ENCODE assay signal across 16 cellular contexts in the genomic region with DNA sequence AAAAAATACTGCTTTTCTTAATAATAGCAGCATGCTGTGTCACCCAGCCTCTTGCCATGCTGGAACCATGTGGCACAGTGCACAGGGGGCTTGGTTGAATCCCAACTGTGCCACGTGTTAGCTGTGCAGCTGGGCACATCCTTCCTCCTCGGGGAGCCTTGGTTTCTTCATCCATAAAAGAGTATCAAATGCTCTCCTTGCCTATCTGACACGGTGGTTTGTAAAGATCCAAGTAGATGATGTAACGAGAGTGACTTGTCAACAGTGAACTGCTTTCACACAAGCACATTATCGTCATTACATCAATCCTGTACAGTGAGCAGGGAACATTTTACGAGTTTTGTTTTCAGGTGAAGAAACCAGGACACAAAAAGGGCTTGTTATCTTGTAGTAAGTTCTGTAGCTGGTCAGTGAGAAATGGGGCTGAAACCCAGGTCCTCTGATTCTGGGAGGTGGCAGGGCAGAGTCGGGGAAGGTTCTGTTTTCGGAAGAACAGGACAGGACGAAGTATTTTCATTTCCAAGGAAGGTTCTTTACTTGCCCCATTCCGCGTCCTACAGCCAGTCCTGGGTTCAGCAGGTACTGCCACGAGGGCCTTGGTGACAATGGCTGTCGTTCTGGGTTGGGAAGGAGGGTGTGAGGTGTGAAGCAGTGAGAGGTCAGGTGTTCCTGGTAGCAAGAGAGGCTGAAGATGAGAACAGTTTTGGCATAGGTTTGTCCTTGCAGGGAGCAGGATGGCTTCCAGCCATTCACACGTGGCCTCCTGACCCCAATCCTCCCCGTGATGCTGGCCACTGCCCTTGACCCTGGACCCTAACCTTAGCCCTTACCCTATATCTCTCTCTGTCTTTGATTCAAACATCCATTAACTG. TPM values are rescaled to one million over a fixed set of nuclear protein-coding genes. Genes with fewer than 3 reads are reported as not detected.
DNase-seq lines count a peak whose midpoint lies in the region; ATAC-seq and TF ChIP-seq lines count a peak whose summit lies in the region.
"Had no signal": no experiment of that assay in that cellular context is flagged by ENCODE, and none has a peak within 500 bp of the region (broad histone marks: within the 10 kb centered on the region; RNA-seq: fewer than 3 reads in every experiment).

No MANE protein-coding gene starts in this region.

- H3K9me3 ChIP-seq in psoas muscle = no peaks in the 10 kb centered on the region

- DNase-seq in GM23338 (ENCODE audit: low spot score) = no peak
- DNase-seq in WTC11 (ENCODE audit: low spot score) = no peak
- peak; percentile 47 for DNase-seq in fibroblast of villous mesenchyme (ENCODE audit: low read depth)
- no peak for DNase-seq in psoas muscle
- DNase-seq in A172 (ENCODE audit: low spot score) = no peak
- DNase-seq in GM19240 (ENCODE audit: insufficient read length, low spot score) = no peak
- no peak for DNase-seq in NCI-H510A treated with DMSO at 0.1 percent for 48 hours (lab: John Stamatoyannopoulos, UW)
- DNase-seq: C1 segment of cervical spinal cord, DND-41, NCI-H187 treated with DMSO at 0.1 percent for 48 hours, NCI-H345, NCI-H774, PC-3 had no signal

- H3K4me3 Mint-ChIP-seq in GM23338 = no peak overlapping the region
- no peak overlapping the region for H3K4me3 Mint-ChIP-seq in WTC11

- H3K4me3 ChIP-seq in GM23338 = no peak overlapping the region
- H3K4me3 ChIP-seq in fibroblast of villous mesenchyme (ENCODE audit: low read depth, low read length) = no peak overlapping the region
- H3K4me3 ChIP-seq in psoas muscle = no peak overlapping the region
- H3K4me3 ChIP-seq: GM23248 had no signal

- peak overlapping the region; percentile 80; the same call in 1 of the 2 replicates for H3K27ac Mint-ChIP-seq in GM23338
- peak overlapping the region; percentile 88; the same call in 1 of the 2 replicates for H3K27ac Mint-ChIP-seq in WTC11

- H3K4me1 ChIP-seq in GM23338 (ENCODE audit: insufficient read depth) (peaks cover 59% of the 10 kb centered on the region), psoas muscle (peaks cover 22% of the 10 kb centered on the region)

- peaks cover 98% of the 10 kb centered on the region for H3F3A ChIP-seq in GM23338 (replicated peaks; ENCODE audit: low read depth)

- CTCF ChIA-PET in WTC11 (lab: Charles Lee) = no interaction called here

- no peak overlapping the region for H3K4me2 ChIP-seq in GM23338

- no peak for ATAC-seq in GM23338
- no peak for ATAC-seq in WTC11
- peak in 3 of 4 donors; percentile 48 to 77 (median 59) for ATAC-seq in psoas muscle
- ATAC-seq in HG02678 (IDR thresholded peaks at IDR 0.05; ENCODE audit: unreplicated experiment) = no peak

- peaks cover 100% of the 10 kb centered on the region for H3K36me3 Mint-ChIP-seq in GM23338 (ENCODE audit: low read depth)
- H3K36me3 Mint-ChIP-seq in WTC11 = peaks cover 97% of the 10 kb centered on the region

- H3K4me1 Mint-ChIP-seq in GM23338 = peaks cover 73% of the 10 kb centered on the region
- peaks cover 83% of the 10 kb centered on the region for H3K4me1 Mint-ChIP-seq in WTC11

- peaks cover 50% of the 10 kb centered on the region for H4K20me1 ChIP-seq in GM23338 (replicated peaks; ENCODE audit: insufficient read depth)

- H3K9me3 Mint-ChIP-seq in GM23338 (no peaks in the 10 kb centered on the region; the same call in 2 of the 3 replicates), WTC11 (no peaks in the 10 kb centered on the region)

- H3K27me3 Mint-ChIP-seq in GM23338 (ENCODE audit: insufficient read depth, low read depth, poor library complexity) = peaks cover 32% of the 10 kb centered on the region
- H3K27me3 Mint-ChIP-seq in WTC11 (ENCODE audit: low read depth) = no peaks in the 10 kb centered on the region

- intact Hi-C loops in psoas muscle (cut with DNase I) = no loop called here

- TF ChIP-seq CTCF in GM23338 (conservative IDR thresholded peaks at IDR 0.05; ENCODE audit: low read depth in 2 of 2) (no peak), WTC11 (IDR thresholded peaks at IDR 0.05) (no peak), fibroblast of villous mesenchyme (IDR thresholded peaks at IDR 0.05; ENCODE audit: insufficient read depth, low read depth, low read length) (no peak), psoas muscle (IDR thresholded peaks at IDR 0.05) (no peak)

- no peaks in the 10 kb centered on the region for H3K9me2 ChIP-seq in GM23338 (ENCODE audit: insufficient read depth)

- H3K79me2 ChIP-seq in GM23338 (replicated peaks; ENCODE audit: insufficient read depth) = peaks cover 17% of the 10 kb centered on the region; the same call in 1 of the 2 replicates

- H2AFZ ChIP-seq in GM23338 = no peak overlapping the region
- H2AFZ ChIP-seq: GM23248 had no signal

- H3K36me3 ChIP-seq in GM23338 (ENCODE audit: insufficient read depth) (peaks cover 96% of the 10 kb centered on the region), psoas muscle (ENCODE audit: insufficient read depth in 1 of 2, low read depth in 1 of 2) (no peaks in the 10 kb centered on the region)

- H3K27me3 ChIP-seq in GM23338 (ENCODE audit: insufficient read depth) = no peaks in the 10 kb centered on the region
- H3K27me3 ChIP-seq in psoas muscle (ENCODE audit: insufficient read depth in 3 of 3, low read length in 2 of 3) = no peaks in the 10 kb centered on the region

- peak overlapping the region; percentile 42 for H3K27ac ChIP-seq in GM23338 (ENCODE audit: low read depth)
- no peak overlapping the region for H3K27ac ChIP-seq in psoas muscle
- H3K27ac ChIP-seq: GM23248, RWPE1 had no signal

- POLR2A ChIA-PET in WTC11 (lab: Charles Lee) = no interaction called here

- 66 to 79% (median 69%) methylated on average over 15 of the region's 15 CpGs for WGBS in psoas muscle, 3 donors

TF ChIP-seq in GM23338, 12 proteins besides CTCF, POLR2A, EP300 and RAD21 (continues in another document):
- TF ChIP-seq STAT1 (IDR thresholded peaks at IDR 0.05; ENCODE audit: unreplicated experiment) (no peak), POLR2AphosphoS5 (IDR thresholded peaks at IDR 0.05; ENCODE audit: low read depth) (peak; percentile 54; the same call in 1 of the 2 replicates), ZNF331 (CRISPR knock-in tag; IDR thresholded peaks at IDR 0.05; ENCODE audit: low read depth) (no peak), ETS1 (IDR thresholded peaks at IDR 0.05) (no peak), EZH2phosphoT487 (IDR thresholded peaks at IDR 0.05; ENCODE audit: unreplicated experiment) (no peak)

TF ChIP-seq in WTC11, 78 proteins besides CTCF, POLR2A, EP300 and RAD21 (continues in another document):
- TF ChIP-seq NFATC4 (CRISPR knock-in tag; IDR thresholded peaks at IDR 0.05) (no peak), GRHL2 (CRISPR knock-in tag; IDR thresholded peaks at IDR 0.05; ENCODE audit: insufficient replicate concordance, severe bottlenecking) (no peak), MLX (CRISPR knock-in tag; IDR thresholded peaks at IDR 0.05) (no peak), PRRX2 (CRISPR knock-in tag; IDR thresholded peaks at IDR 0.05) (no peak), RELA (CRISPR knock-in tag; IDR thresholded peaks at IDR 0.05; ENCODE audit: borderline replicate concordance) (no peak), ZNF138 (CRISPR knock-in tag; conservative IDR thresholded peaks at IDR 0.05) (no peak), ZNF671 (CRISPR knock-in tag; IDR thresholded peaks at IDR 0.05) (0 out of 2 replicates have a peak, but pooled peaks have one; percentile 49), ZNF121 (CRISPR knock-in tag; IDR thresholded peaks at IDR 0.05) (no peak), ZMAT4 (CRISPR knock-in tag; IDR thresholded peaks at IDR 0.05) (peak; percentile 62; the same call in 1 of the 2 replicates)
- TF ChIP-seq, protein P1, sequence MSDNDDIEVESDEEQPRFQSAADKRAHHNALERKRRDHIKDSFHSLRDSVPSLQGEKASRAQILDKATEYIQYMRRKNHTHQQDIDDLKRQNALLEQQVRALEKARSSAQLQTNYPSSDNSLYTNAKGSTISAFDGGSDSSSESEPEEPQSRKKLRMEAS (CRISPR knock-in tag; IDR thresholded peaks at IDR 0.05) = no peak
- TF ChIP-seq, protein P2, sequence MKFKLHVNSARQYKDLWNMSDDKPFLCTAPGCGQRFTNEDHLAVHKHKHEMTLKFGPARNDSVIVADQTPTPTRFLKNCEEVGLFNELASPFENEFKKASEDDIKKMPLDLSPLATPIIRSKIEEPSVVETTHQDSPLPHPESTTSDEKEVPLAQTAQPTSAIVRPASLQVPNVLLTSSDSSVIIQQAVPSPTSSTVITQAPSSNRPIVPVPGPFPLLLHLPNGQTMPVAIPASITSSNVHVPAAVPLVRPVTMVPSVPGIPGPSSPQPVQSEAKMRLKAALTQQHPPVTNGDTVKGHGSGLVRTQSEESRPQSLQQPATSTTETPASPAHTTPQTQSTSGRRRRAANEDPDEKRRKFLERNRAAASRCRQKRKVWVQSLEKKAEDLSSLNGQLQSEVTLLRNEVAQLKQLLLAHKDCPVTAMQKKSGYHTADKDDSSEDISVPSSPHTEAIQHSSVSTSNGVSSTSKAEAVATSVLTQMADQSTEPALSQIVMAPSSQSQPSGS (CRISPR knock-in tag; IDR thresholded peaks at IDR 0.05; ENCODE audit: borderline replicate concordance, low read depth) = no peak

RNA-seq across cellular contexts. Expression of gene VASH2, which starts 24.6 kb away (rescaled TPM):
- 305 and 381 TPM in 2 replicates for total RNA-seq in GM23338 (2014; rRNA removed; shearing (Covaris generic))
- 129 and 136 TPM in 2 replicates for polyA plus RNA-seq in GM23338 (2016; fragmentation: Nextera tagmentation; extraction: Ambion mirVana)
- total RNA-seq in WTC11 (2021) = 251 to 303 TPM (median 254 TPM) in 3 replicates
- 0.43 and 0.97 TPM in 2 replicates for total RNA-seq in fibroblast of villous mesenchyme
- 1 to 10 TPM in 1 of 4 donors, under 1 TPM in 3; 0.16 to 1.6 (median 0.17) TPM for total RNA-seq in psoas muscle
- polyA plus RNA-seq in psoas muscle = under 1 TPM; 0.09 to 0.39 (median 0.21) TPM
- total RNA-seq in A172 (2014; rRNA removed; shearing (Covaris generic)) = 1.9 and 2.9 TPM in 2 replicates
- total RNA-seq: GM23248 had no signal

RNA-seq across cellular contexts. Expression of gene ANGEL2, which starts 40.7 kb away (rescaled TPM):
- 49.6 and 54.3 TPM in 2 replicates for total RNA-seq in GM23338 (2014; rRNA removed; shearing (Covaris generic))
- polyA plus RNA-seq in GM23338 (2016; fragmentation: Nextera tagmentation; extraction: Ambion mirVana) = 14.6 and 15.2 TPM in 2 replicates
- total RNA-seq in WTC11 (2021) = 38.6 to 41.7 TPM (median 40.2 TPM) in 3 replicates
- 41.2 and 43.6 TPM in 2 replicates for total RNA-seq in fibroblast of villous mesenchyme
- 10 to 100 TPM; 18.2 to 24.9 (median 19.5) TPM for total RNA-seq in psoas muscle
- polyA plus RNA-seq in psoas muscle = 10 to 100 TPM in 1 of 3 donors, 1 to 10 TPM in 2; 7.3 to 18.0 (median 7.5) TPM
- total RNA-seq in A172 (2014; rRNA removed; shearing (Covaris generic)) = 71.1 and 83.0 TPM in 2 replicates

Comparison
In these comparisons a context has a peak if more than half of its experiments do, and no peak if none do; other contexts are left out.
1. ATAC-seq: peak in psoas muscle (3 of 4); none in GM23338 (single experiment), WTC11 (single experiment) and HG02678 (single experiment).
2. RNA of gene VASH2, which starts 24.6 kb away (total RNA-seq): 305 to 381 TPM in GM23338 and 251 to 303 TPM in WTC11; 1.9 to 2.9 TPM in A172, 0.43 to 0.97 TPM in fibroblast of villous mesenchyme and 0.16 to 1.6 TPM in psoas muscle; every median in the first group is over 10 times any median in the second.